In the genomic region with DNA sequence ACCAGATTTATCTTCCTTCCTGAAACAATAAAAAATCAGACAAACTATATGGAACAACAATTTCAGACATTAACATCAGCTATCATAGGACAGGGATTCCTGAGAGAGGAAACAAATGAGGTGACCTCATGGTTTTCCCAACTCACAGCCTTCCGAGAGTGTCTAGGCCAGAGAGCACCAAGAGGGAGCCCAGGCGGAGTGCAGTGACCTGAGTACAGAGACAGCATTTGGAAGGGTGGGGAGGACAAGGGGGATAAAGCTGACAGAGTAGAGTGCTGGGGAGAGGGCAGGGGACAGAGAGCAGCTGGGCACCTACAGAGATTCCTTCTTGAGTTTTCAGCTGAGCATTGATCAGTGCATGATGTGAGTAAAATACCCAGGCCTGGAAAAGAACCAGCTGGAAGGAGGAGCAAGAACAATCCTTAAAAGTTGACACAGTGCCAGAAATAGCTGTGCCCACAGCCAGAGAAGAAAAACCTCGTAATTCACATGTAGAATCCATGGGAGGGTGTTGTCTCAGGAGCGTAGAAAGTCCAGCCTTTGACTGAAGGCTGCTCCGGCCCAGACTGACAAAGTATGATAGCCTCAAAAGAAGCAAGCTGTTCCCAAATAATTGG, we compare ENCODE assay signal across 1 cellular context.
TF ChIP-seq lines count a peak whose summit lies in the region.

No MANE protein-coding gene starts in this region.

TF ChIP-seq in HepG2, 621 proteins besides CTCF, POLR2A, EP300 and RAD21:
- TF ChIP-seq ZNF18 (CRISPR knock-in tag; IDR thresholded peaks at IDR 0.05; ENCODE audit: insufficient replicate concordance) (no peak), FOXO1 (CRISPR knock-in tag; IDR thresholded peaks at IDR 0.05) (no peak), SKI (IDR thresholded peaks at IDR 0.05; ENCODE audit: partially characterized antibody) (no peak), NFIB (CRISPR knock-in tag; IDR thresholded peaks at IDR 0.05; ENCODE audit: borderline replicate concordance) (no peak), CEBPG (CRISPR knock-in tag; IDR thresholded peaks at IDR 0.05) (no peak), XBP1 (CRISPR knock-in tag; IDR thresholded peaks at IDR 0.05) (no peak), KLF15 (CRISPR knock-in tag; IDR thresholded peaks at IDR 0.05; ENCODE audit: borderline replicate concordance) (no peak), DMAP1 (CRISPR knock-in tag; IDR thresholded peaks at IDR 0.05) (no peak), ZNF878 (CRISPR knock-in tag; IDR thresholded peaks at IDR 0.05) (no peak), ZBTB26 (CRISPR knock-in tag; IDR thresholded peaks at IDR 0.05; ENCODE audit: borderline replicate concordance) (no peak), RFX5 (IDR thresholded peaks at IDR 0.05; ENCODE audit: low read depth, low read length) (no peak), ZNF101 (CRISPR knock-in tag; IDR thresholded peaks at IDR 0.05; ENCODE audit: borderline replicate concordance, low read depth) (no peak), NCOR1 (IDR thresholded peaks at IDR 0.05; ENCODE audit: borderline replicate concordance, low read length) (no peak), KMT2B (CRISPR knock-in tag; IDR thresholded peaks at IDR 0.05) (no peak), PPARG (CRISPR knock-in tag; conservative IDR thresholded peaks at IDR 0.05) (no peak), ZNF616 (CRISPR knock-in tag; IDR thresholded peaks at IDR 0.05; ENCODE audit: low read depth) (no peak)
- TF ChIP-seq, protein P1, sequence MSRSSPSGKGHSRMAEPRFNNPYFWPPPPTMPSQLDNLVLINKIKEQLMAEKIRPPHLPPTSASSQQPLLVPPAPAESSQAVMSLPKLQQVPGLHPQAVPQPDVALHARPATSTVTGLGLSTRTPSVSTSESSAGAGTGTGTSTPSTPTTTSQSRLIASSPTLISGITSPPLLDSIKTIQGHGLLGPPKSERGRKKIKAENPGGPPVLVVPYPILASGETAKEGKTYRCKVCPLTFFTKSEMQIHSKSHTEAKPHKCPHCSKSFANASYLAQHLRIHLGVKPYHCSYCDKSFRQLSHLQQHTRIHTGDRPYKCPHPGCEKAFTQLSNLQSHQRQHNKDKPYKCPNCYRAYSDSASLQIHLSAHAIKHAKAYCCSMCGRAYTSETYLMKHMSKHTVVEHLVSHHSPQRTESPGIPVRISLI (CRISPR knock-in tag; IDR thresholded peaks at IDR 0.05; ENCODE audit: borderline replicate concordance): no peak
- TF ChIP-seq, protein P2, sequence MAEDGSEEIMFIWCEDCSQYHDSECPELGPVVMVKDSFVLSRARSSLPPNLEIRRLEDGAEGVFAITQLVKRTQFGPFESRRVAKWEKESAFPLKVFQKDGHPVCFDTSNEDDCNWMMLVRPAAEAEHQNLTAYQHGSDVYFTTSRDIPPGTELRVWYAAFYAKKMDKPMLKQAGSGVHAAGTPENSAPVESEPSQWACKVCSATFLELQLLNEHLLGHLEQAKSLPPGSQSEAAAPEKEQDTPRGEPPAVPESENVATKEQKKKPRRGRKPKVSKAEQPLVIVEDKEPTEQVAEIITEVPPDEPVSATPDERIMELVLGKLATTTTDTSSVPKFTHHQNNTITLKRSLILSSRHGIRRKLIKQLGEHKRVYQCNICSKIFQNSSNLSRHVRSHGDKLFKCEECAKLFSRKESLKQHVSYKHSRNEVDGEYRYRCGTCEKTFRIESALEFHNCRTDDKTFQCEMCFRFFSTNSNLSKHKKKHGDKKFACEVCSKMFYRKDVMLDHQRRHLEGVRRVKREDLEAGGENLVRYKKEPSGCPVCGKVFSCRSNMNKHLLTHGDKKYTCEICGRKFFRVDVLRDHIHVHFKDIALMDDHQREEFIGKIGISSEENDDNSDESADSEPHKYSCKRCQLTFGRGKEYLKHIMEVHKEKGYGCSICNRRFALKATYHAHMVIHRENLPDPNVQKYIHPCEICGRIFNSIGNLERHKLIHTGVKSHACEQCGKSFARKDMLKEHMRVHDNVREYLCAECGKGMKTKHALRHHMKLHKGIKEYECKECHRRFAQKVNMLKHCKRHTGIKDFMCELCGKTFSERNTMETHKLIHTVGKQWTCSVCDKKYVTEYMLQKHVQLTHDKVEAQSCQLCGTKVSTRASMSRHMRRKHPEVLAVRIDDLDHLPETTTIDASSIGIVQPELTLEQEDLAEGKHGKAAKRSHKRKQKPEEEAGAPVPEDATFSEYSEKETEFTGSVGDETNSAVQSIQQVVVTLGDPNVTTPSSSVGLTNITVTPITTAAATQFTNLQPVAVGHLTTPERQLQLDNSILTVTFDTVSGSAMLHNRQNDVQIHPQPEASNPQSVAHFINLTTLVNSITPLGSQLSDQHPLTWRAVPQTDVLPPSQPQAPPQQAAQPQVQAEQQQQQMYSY (CRISPR knock-in tag; IDR thresholded peaks at IDR 0.05): no peak
- TF ChIP-seq, protein P3, sequence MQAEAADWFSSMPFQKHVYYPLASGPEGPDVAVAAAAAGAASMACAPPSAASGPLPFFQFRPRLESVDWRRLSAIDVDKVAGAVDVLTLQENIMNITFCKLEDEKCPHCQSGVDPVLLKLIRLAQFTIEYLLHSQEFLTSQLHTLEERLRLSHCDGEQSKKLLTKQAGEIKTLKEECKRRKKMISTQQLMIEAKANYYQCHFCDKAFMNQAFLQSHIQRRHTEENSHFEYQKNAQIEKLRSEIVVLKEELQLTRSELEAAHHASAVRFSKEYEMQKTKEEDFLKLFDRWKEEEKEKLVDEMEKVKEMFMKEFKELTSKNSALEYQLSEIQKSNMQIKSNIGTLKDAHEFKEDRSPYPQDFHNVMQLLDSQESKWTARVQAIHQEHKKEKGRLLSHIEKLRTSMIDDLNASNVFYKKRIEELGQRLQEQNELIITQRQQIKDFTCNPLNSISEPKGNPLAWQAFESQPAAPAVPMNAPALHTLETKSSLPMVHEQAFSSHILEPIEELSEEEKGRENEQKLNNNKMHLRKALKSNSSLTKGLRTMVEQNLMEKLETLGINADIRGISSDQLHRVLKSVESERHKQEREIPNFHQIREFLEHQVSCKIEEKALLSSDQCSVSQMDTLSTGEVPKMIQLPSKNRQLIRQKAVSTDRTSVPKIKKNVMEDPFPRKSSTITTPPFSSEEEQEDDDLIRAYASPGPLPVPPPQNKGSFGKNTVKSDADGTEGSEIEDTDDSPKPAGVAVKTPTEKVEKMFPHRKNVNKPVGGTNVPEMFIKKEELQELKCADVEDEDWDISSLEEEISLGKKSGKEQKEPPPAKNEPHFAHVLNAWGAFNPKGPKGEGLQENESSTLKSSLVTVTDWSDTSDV (CRISPR knock-in tag; IDR thresholded peaks at IDR 0.05): no peak
- TF ChIP-seq, protein P4, sequence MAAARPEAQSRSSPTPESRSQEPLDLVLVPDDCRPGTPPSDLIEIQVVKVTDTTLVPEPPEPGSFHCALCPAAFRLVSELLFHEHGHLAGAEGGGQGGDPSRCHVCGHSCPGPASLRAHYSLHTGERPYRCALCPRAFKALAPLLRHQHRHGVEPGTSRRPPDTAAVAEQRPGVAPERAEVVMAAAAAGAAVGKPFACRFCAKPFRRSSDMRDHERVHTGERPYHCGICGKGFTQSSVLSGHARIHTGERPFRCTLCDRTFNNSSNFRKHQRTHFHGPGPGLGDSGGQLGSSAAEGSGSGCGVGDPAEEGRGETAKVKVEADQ (CRISPR knock-in tag; IDR thresholded peaks at IDR 0.05; ENCODE audit: borderline replicate concordance): no peak
